In genomic region chr19:48646192-48646911, GRCh38 we compare ENCODE assay signal across 8 cellular contexts. TPM values are rescaled to one million over a fixed set of nuclear protein-coding genes. Genes with fewer than 3 reads are reported as not detected.
DNase-seq lines count a peak whose midpoint lies in the region; ATAC-seq and TF ChIP-seq lines count a peak whose summit lies in the region.

No MANE protein-coding gene starts in this region.

- H3K9me3 ChIP-seq in RWPE2 (ENCODE audit: severe bottlenecking), result no peaks in the 10 kb centered on the region
- H3K9me3 ChIP-seq in neural progenitor cell (ENCODE audit: low read depth), result no peaks in the 10 kb centered on the region
- no peaks in the 10 kb centered on the region for H3K9me3 ChIP-seq in stomach

- H3K4me3 ChIP-seq in LNCaP clone FGC (ENCODE audit: low read depth, low read length) (peak overlapping the region; percentile 51), RWPE2 (ENCODE audit: severe bottlenecking) (peak overlapping the region; percentile 34), neural progenitor cell (peak overlapping the region; percentile 71), stomach (peak overlapping the region; percentile 50 to 65 (median 57))

- intact Hi-C loops in stomach (cut with DNase I; ENCODE audit: low total_unique reads), result loop anchor here (10.0 kb wide), 1 partner anchor 98 kb away; the partner anchor contains the start of genes IZUMO1 and RASIP1

- DNase-seq in DMS114 treated with DMSO at 0.1 percent for 48 hours (lab: John Stamatoyannopoulos, UW; ENCODE audit: unreplicated experiment) (peak; percentile 59), LNCaP clone FGC (ENCODE audit: low read depth) (no peak), RWPE2 (ENCODE audit: low spot score) (peak; percentile 82), fibroblast of the conjunctiva (ENCODE audit: low read depth) (peak; percentile 55), neural progenitor cell (ENCODE audit: low spot score) (peak; percentile 96), stomach (peak; percentile 91)
- peak; percentile 88 for DNase-seq in activated T-helper 9 cell treated with anti-CD3 and anti-CD28 coated beads, Interleukin-2, amount 50 U/mL, for 16 hours (ENCODE audit: low read depth)

- H3K9ac ChIP-seq in neural progenitor cell, result no peak overlapping the region

- H3K27me3 Mint-ChIP-seq in neural progenitor cell (ENCODE audit: insufficient read depth, low read depth), result peaks cover 7% of the 10 kb centered on the region

- H3K27me3 ChIP-seq in RWPE2 (ENCODE audit: insufficient read depth, poor library complexity, severe bottlenecking), result no peaks in the 10 kb centered on the region
- H3K27me3 ChIP-seq in neural progenitor cell, result no peaks in the 10 kb centered on the region
- no peaks in the 10 kb centered on the region for H3K27me3 ChIP-seq in stomach

- no peaks in the 10 kb centered on the region for H4K20me1 ChIP-seq in neural progenitor cell (ENCODE audit: low read depth)

- no peaks in the 10 kb centered on the region for H3K9me3 Mint-ChIP-seq in neural progenitor cell

- H3K36me3 Mint-ChIP-seq in neural progenitor cell, result peaks cover 2% of the 10 kb centered on the region

- peak overlapping the region; percentile 26 for H3K27ac ChIP-seq in RWPE2 (ENCODE audit: poor library complexity, severe bottlenecking)
- H3K27ac ChIP-seq in neural progenitor cell, result peak overlapping the region; percentile 81
- H3K27ac ChIP-seq in stomach, result peak overlapping the region; percentile 79 to 95 (median 92)

- 0 to 2% (median 0%) methylated on average over 26 to 35 of the region's 36 CpGs for WGBS in stomach, 5 donors

- H2AFZ ChIP-seq in neural progenitor cell (replicated peaks), result peak overlapping the region; percentile 67

- H3K27ac Mint-ChIP-seq in neural progenitor cell, result peak overlapping the region; percentile 91

- H3K4me3 Mint-ChIP-seq in neural progenitor cell, result peak overlapping the region; percentile 91

- H3F3A ChIP-seq in neural progenitor cell (ENCODE audit: low read depth), result peaks cover 19% of the 10 kb centered on the region

- peaks cover 15% of the 10 kb centered on the region for H3K79me2 ChIP-seq in neural progenitor cell (ENCODE audit: low read depth)

- ATAC-seq in GM21825 (IDR thresholded peaks at IDR 0.05; ENCODE audit: unreplicated experiment), result peak; percentile 77
- ATAC-seq in RWPE2 (ENCODE audit: low read depth), result peak; percentile 85

- H3K36me3 ChIP-seq in RWPE2 (ENCODE audit: low read depth), result no peaks in the 10 kb centered on the region
- H3K36me3 ChIP-seq in neural progenitor cell, result no peaks in the 10 kb centered on the region
- no peaks in the 10 kb centered on the region for H3K36me3 ChIP-seq in stomach

- no peak for TF ChIP-seq POLR2A in stomach (IDR thresholded peaks at IDR 0.05)

- H3K4me2 ChIP-seq in neural progenitor cell, result peak overlapping the region; percentile 95

- peaks cover 22% of the 10 kb centered on the region for H3K4me1 Mint-ChIP-seq in neural progenitor cell

- H3K4me1 ChIP-seq in RWPE2 (ENCODE audit: insufficient read depth, poor library complexity, severe bottlenecking) (peaks cover 9% of the 10 kb centered on the region), neural progenitor cell (peaks cover 5% of the 10 kb centered on the region), stomach (peaks cover 14 to 31% (median 28%) of the 10 kb centered on the region in 4 donors)

- no peak for TF ChIP-seq EP300 in stomach (IDR thresholded peaks at IDR 0.05)

- peak; percentile 84 for TF ChIP-seq CTCF in LNCaP clone FGC (IDR thresholded peaks at IDR 0.05; ENCODE audit: control insufficient read depth, extremely low read depth, insufficient read depth)
- peak; percentile 86 for TF ChIP-seq CTCF in RWPE2 (IDR thresholded peaks at IDR 0.05; ENCODE audit: poor library complexity, severe bottlenecking)
- peak; percentile 83 for TF ChIP-seq CTCF in neural progenitor cell (IDR thresholded peaks at IDR 0.05)
- TF ChIP-seq CTCF in stomach (IDR thresholded peaks at IDR 0.05), result peak in 5 of 7 experiments; percentile 94 to 98 (median 96)

RNA-seq across cellular contexts. Expression of gene CA11, which starts 0.4 kb away (rescaled TPM):
- total RNA-seq in neural progenitor cell (ENCODE audit: low replicate concordance) (12.6 and 49.8 TPM in 2 replicates), stomach (10 to 100 TPM in 2 of 5 donors, 1 to 10 TPM in 2, not detected in 1; 1.8 to 33.0 (median 18.1) TPM)
- 10 to 100 TPM; 15.7 to 17.7 (median 15.8) TPM for polyA plus RNA-seq in stomach

RNA-seq across cellular contexts. Expression of gene DBP, which starts 9.2 kb away (rescaled TPM):
- total RNA-seq in neural progenitor cell (ENCODE audit: low replicate concordance), result 7.4 and 10.3 TPM in 2 replicates
- 10 to 100 TPM in 1 of 5 donors, 1 to 10 TPM in 3, not detected in 1; 7.2 to 21.7 (median 9.7) TPM for total RNA-seq in stomach
- polyA plus RNA-seq in stomach, result 10 to 100 TPM in 1 of 3 donors, 1 to 10 TPM in 2; 4.2 to 29.0 (median 9.2) TPM

RNA-seq across cellular contexts. Expression of gene NTN5, which starts 26.5 kb away (rescaled TPM):
- total RNA-seq in neural progenitor cell (ENCODE audit: low replicate concordance) (0.87 TPM in 1 of 2 replicates, not detected in the other), stomach (not detected)
- polyA plus RNA-seq in stomach, result 1 to 10 TPM in 1 of 3 donors, not detected in 2; 1.3 TPM

RNA-seq across cellular contexts. Expression of gene SPHK2, which starts 27.0 kb away (rescaled TPM):
- total RNA-seq in neural progenitor cell (ENCODE audit: low replicate concordance), result 7.2 and 46.1 TPM in 2 replicates
- 100 to 1,000 TPM in 1 of 5 donors, 10 to 100 TPM in 4; 10.6 to 156 (median 19.2) TPM for total RNA-seq in stomach
- 10 to 100 TPM in 2 of 3 donors, 1 to 10 TPM in 1; 9.4 to 20.5 (median 19.9) TPM for polyA plus RNA-seq in stomach

RNA-seq across cellular contexts. Expression of gene RPL18, which starts 27.4 kb away (rescaled TPM):
- 1,962 and 2,391 TPM in 2 replicates for total RNA-seq in neural progenitor cell (ENCODE audit: low replicate concordance)
- total RNA-seq in stomach, result 1,000 to 10,000 TPM; 1,272 to 3,316 (median 1,768) TPM
- 1,000 to 10,000 TPM; 2,771 to 3,739 (median 3,620) TPM for polyA plus RNA-seq in stomach

Comparison
In these comparisons a context has a peak if more than half of its experiments do, and no peak if none do; other contexts are left out.
1. H3K27ac ChIP-seq: peak in every context shown above with its lines; median percentile 92 in stomach; 81 in neural progenitor cell; 26 in RWPE2.